In genomic region chr2:111194835-111195621, GRCh38 we compare ENCODE assay signal across 12 cellular contexts.
DNase-seq lines count a peak whose midpoint lies in the region; ATAC-seq and TF ChIP-seq lines count a peak whose summit lies in the region.
"Had no signal": no experiment of that assay in that cellular context is flagged by ENCODE, and none has a peak within 500 bp of the region (broad histone marks: within the 10 kb centered on the region; RNA-seq: fewer than 3 reads in every experiment).

No MANE protein-coding gene starts in this region.

- no peaks in the 10 kb centered on the region for H3K36me3 Mint-ChIP-seq in type B pancreatic cell
- H3K36me3 Mint-ChIP-seq: activated naive CD8-positive, alpha-beta T cell treated with anti-CD3 and anti-CD28 coated beads, Interleukin-2, amount 10 ng/mL, durations not matched to agents 7 days and 5 days had no signal

- no peak overlapping the region for H3K4me3 Mint-ChIP-seq in type B pancreatic cell
- H3K4me3 Mint-ChIP-seq: activated naive CD8-positive, alpha-beta T cell treated with anti-CD3 and anti-CD28 coated beads, Interleukin-2, amount 10 ng/mL, durations not matched to agents 7 days and 5 days had no signal

- no peaks in the 10 kb centered on the region for H3K36me3 ChIP-seq in Peyer's patch
- H3K36me3 ChIP-seq: upper lobe of right lung had no signal

- H3K9me3 Mint-ChIP-seq in type B pancreatic cell: no peaks in the 10 kb centered on the region
- H3K9me3 Mint-ChIP-seq: activated naive CD8-positive, alpha-beta T cell treated with anti-CD3 and anti-CD28 coated beads, Interleukin-2, amount 10 ng/mL, durations not matched to agents 7 days and 5 days had no signal

- H3K4me1 Mint-ChIP-seq in type B pancreatic cell (ENCODE audit: unreplicated experiment): peaks cover 12% of the 10 kb centered on the region

- TF ChIP-seq CTCF in Peyer's patch (IDR thresholded peaks at IDR 0.05) (peak in 2 of 6 experiments; percentile 27 to 33), type B pancreatic cell (conservative IDR thresholded peaks at IDR 0.05) (peak; percentile 31)

- H3K27ac Mint-ChIP-seq in type B pancreatic cell: no peak overlapping the region
- H3K27ac Mint-ChIP-seq: activated naive CD8-positive, alpha-beta T cell treated with anti-CD3 and anti-CD28 coated beads, Interleukin-2, amount 10 ng/mL, durations not matched to agents 7 days and 5 days had no signal

- DNase-seq in activated CD8-positive, alpha-beta memory T cell treated with anti-CD3 and anti-CD28 coated beads for 24 hours: peak; percentile 30
- DNase-seq in activated CD8-positive, alpha-beta memory T cell treated with anti-CD3 and anti-CD28 coated beads, Interleukin-2, amount 50 U/mL, for 4 hours: no peak
- DNase-seq in Peyer's patch (peak in 2 of 3 donors; percentile 61 to 80), type B pancreatic cell (ENCODE audit: extremely low spot score, unreplicated experiment) (no peak), AG08395 (ENCODE audit: low spot score) (no peak), SHP77 (lab: John Stamatoyannopoulos, UW) (no peak)
- DNase-seq in stimulated activated naive CD4-positive, alpha-beta T cell treated with Interleukin-2 at 50 U/mL for 16 hours (lab: John Stamatoyannopoulos, UW): no peak
- DNase-seq: activated naive CD8-positive, alpha-beta T cell treated with anti-CD3 and anti-CD28 coated beads, Interleukin-2, amount 10 ng/mL, durations not matched to agents 7 days and 5 days; RPMI8226; upper lobe of right lung had no signal

- H3K4me3 ChIP-seq in Peyer's patch: no peak overlapping the region
- H3K4me3 ChIP-seq: upper lobe of right lung had no signal

- no peak for TF ChIP-seq POLR2A in Peyer's patch (IDR thresholded peaks at IDR 0.05)

- peaks cover 3% of the 10 kb centered on the region for H3K27me3 Mint-ChIP-seq in type B pancreatic cell

- H3K4me1 ChIP-seq in Peyer's patch: no peaks in the 10 kb centered on the region
- H3K4me1 ChIP-seq: upper lobe of right lung had no signal

- ATAC-seq in HG02981 (IDR thresholded peaks at IDR 0.05; ENCODE audit: unreplicated experiment): peak; percentile 77
- ATAC-seq: sciatic nerve, upper lobe of right lung had no signal

- H3K9me3 ChIP-seq in Peyer's patch: no peaks in the 10 kb centered on the region
- H3K9me3 ChIP-seq: upper lobe of right lung had no signal

- H3K27ac ChIP-seq in Peyer's patch: no peak overlapping the region
- H3K27ac ChIP-seq: upper lobe of right lung had no signal

- H3K27me3 ChIP-seq in Peyer's patch: no peaks in the 10 kb centered on the region
- H3K27me3 ChIP-seq: upper lobe of right lung had no signal

Comparison
In these comparisons a context has a peak if more than half of its experiments do, and no peak if none do; other contexts are left out.
1. DNase-seq: peak in activated CD8-positive, alpha-beta memory T cell treated with anti-CD3 and anti-CD28 coated beads for 24 hours (single experiment) and Peyer's patch (2 of 3); none in activated CD8-positive, alpha-beta memory T cell treated with anti-CD3 and anti-CD28 coated beads, Interleukin-2, amount 50 U/mL, for 4 hours (single experiment), type B pancreatic cell (single experiment), AG08395 (single experiment), stimulated activated naive CD4-positive, alpha-beta T cell treated with Interleukin-2 at 50 U/mL for 16 hours (single experiment) and SHP77 (0 of 2).